In genomic region chr5:14675865-14676300, GRCh38 we compare ENCODE assay signal across 8 cellular contexts. TPM values are rescaled to one million over a fixed set of nuclear protein-coding genes. Genes with fewer than 3 reads are reported as not detected.
DNase-seq lines count a peak whose midpoint lies in the region; ATAC-seq lines count a peak whose summit lies in the region.

No MANE protein-coding gene starts in this region.

- peaks cover 68% of the 10 kb centered on the region for H3K4me1 Mint-ChIP-seq in activated CD4-positive, alpha-beta T cell treated with anti-CD3 and anti-CD28 coated beads for 36 hours
- H3K4me1 Mint-ChIP-seq in naive thymus-derived CD4-positive, alpha-beta T cell, result peaks cover 47 to 76% (median 66%) of the 10 kb centered on the region in 7 donors

- no peaks in the 10 kb centered on the region for H3K9me3 ChIP-seq in naive thymus-derived CD4-positive, alpha-beta T cell (ENCODE audit: control insufficient read depth in 2 of 3, low read length in 3 of 3)

- POLR2A ChIA-PET in activated CD4-positive, alpha-beta T cell treated with anti-CD3 and anti-CD28 coated beads for 36 hours (lab: Charles Lee), result no interaction called here
- POLR2A ChIA-PET in naive thymus-derived CD4-positive, alpha-beta T cell (lab: Charles Lee), result interaction anchor here (2.2 kb wide), 1 partner anchor 10 kb away, joined by 8 read pairs; no protein-coding TSS in a partner anchor

- peaks cover 0 to 27% (median 5%) of the 10 kb centered on the region in 3 experiments for H3K36me3 ChIP-seq in naive thymus-derived CD4-positive, alpha-beta T cell (ENCODE audit: control insufficient read depth in 2 of 3, insufficient read depth in 3 of 3, low read length in 3 of 3)

- peak overlapping the region; percentile 87 for H3K27ac Mint-ChIP-seq in activated CD4-positive, alpha-beta T cell treated with anti-CD3 and anti-CD28 coated beads for 36 hours
- peak overlapping the region; percentile 66 to 95 (median 83) for H3K27ac Mint-ChIP-seq in naive thymus-derived CD4-positive, alpha-beta T cell

- CTCF ChIA-PET in activated CD4-positive, alpha-beta T cell treated with anti-CD3 and anti-CD28 coated beads for 36 hours (lab: Charles Lee), result interaction anchor here (0.7 to 3.3 kb wide), 5 partner anchors 9 to 292 kb away, joined by 3 to 12 read pairs (median 8); no protein-coding TSS in a partner anchor
- CTCF ChIA-PET in naive thymus-derived CD4-positive, alpha-beta T cell (lab: Charles Lee), result interaction anchor here (0.6 to 1.4 kb wide), 2 partner anchors 10 to 19 kb away, joined by 3 to 5 read pairs; no protein-coding TSS in a partner anchor

- H3K9me3 Mint-ChIP-seq in activated CD4-positive, alpha-beta T cell treated with anti-CD3 and anti-CD28 coated beads for 36 hours (ENCODE audit: low read depth), result no peaks in the 10 kb centered on the region
- no peaks in the 10 kb centered on the region for H3K9me3 Mint-ChIP-seq in naive thymus-derived CD4-positive, alpha-beta T cell

- peaks cover 24 to 52% of the 10 kb centered on the region in 2 donors for H3K4me1 ChIP-seq in naive thymus-derived CD4-positive, alpha-beta T cell (ENCODE audit: control insufficient read depth in 2 of 2, insufficient read depth in 2 of 2, low read length in 2 of 2)

- H3K36me3 Mint-ChIP-seq in activated CD4-positive, alpha-beta T cell treated with anti-CD3 and anti-CD28 coated beads for 36 hours (ENCODE audit: low read depth), result peaks cover 54% of the 10 kb centered on the region
- peaks cover 4 to 17% (median 12%) of the 10 kb centered on the region in 5 donors for H3K36me3 Mint-ChIP-seq in naive thymus-derived CD4-positive, alpha-beta T cell

- H3K4me3 Mint-ChIP-seq in activated CD4-positive, alpha-beta T cell treated with anti-CD3 and anti-CD28 coated beads for 36 hours, result peak overlapping the region; percentile 38
- H3K4me3 Mint-ChIP-seq in naive thymus-derived CD4-positive, alpha-beta T cell, result peak overlapping the region in 9 of 10 donors; percentile 26 to 62 (median 51)

- peak; percentile 34 for ATAC-seq in activated CD4-positive, alpha-beta T cell treated with anti-CD3 and anti-CD28 coated beads for 36 hours
- peak; percentile 54 for ATAC-seq in HG03025 (IDR thresholded peaks at IDR 0.05; ENCODE audit: low FRiP score, unreplicated experiment)
- peak; percentile 58 for ATAC-seq in naive thymus-derived CD4-positive, alpha-beta T cell

- no peaks in the 10 kb centered on the region for H3K27me3 Mint-ChIP-seq in activated CD4-positive, alpha-beta T cell treated with anti-CD3 and anti-CD28 coated beads for 36 hours
- H3K27me3 Mint-ChIP-seq in naive thymus-derived CD4-positive, alpha-beta T cell, result no peaks in the 10 kb centered on the region

- H3K4me3 ChIP-seq in naive thymus-derived CD4-positive, alpha-beta T cell (ENCODE audit: low read length), result peak overlapping the region; percentile 12

- no peaks in the 10 kb centered on the region for H3K27me3 ChIP-seq in naive thymus-derived CD4-positive, alpha-beta T cell (ENCODE audit: control insufficient read depth in 2 of 2, insufficient read depth in 2 of 2, low read length in 2 of 2)

- no peak for DNase-seq in activated CD4-positive, alpha-beta T cell treated with anti-CD3 and anti-CD28 coated beads for 36 hours
- no peak for DNase-seq in activated CD4-positive, alpha-beta T cell treated with anti-CD3 and anti-CD28 coated beads, Interleukin-2, amount 50 U/mL, for 48 hours
- DNase-seq in SKM-1 treated with dmso at 0.1 percent for 144 hours (lab: John Stamatoyannopoulos, UW; ENCODE audit: unreplicated experiment), result peak; percentile 67
- DNase-seq in naive thymus-derived CD4-positive, alpha-beta T cell, result no peak
- DNase-seq in NK-92 treated with Interleukin-12 subunit alpha and Interleukin-12 subunit beta, amount 100 ng/mL, for 24 hours (lab: John Stamatoyannopoulos, UW), result no peak
- no peak for DNase-seq in SHP77 treated with DMSO at 0.1 percent for 48 hours (lab: John Stamatoyannopoulos, UW)
- DNase-seq in activated CD8-positive, alpha-beta memory T cell treated with anti-CD3 and anti-CD28 coated beads for 24 hours, result no peak

- H3K27ac ChIP-seq in naive thymus-derived CD4-positive, alpha-beta T cell (ENCODE audit: low read depth, low read length), result peak overlapping the region; percentile 59

- intact Hi-C loops in activated CD4-positive, alpha-beta T cell treated with anti-CD3 and anti-CD28 coated beads for 36 hours (cut with DNase I, micrococcal nuclease), result no loop called here
- intact Hi-C loops in naive thymus-derived CD4-positive, alpha-beta T cell (cut with micrococcal nuclease), result loop anchor here in 1 of 2 donors (1.0 kb wide), 1 partner anchor 10 kb away; no protein-coding TSS in a partner anchor

RNA-seq across cellular contexts. Expression of gene OTULIN, which starts 11.4 kb away (rescaled TPM):
- total RNA-seq in activated CD4-positive, alpha-beta T cell treated with anti-CD3 and anti-CD28 coated beads for 36 hours, result 10 to 100 TPM; 48.0 to 48.2 TPM
- total RNA-seq in naive thymus-derived CD4-positive, alpha-beta T cell, result 10 to 100 TPM; 48.3 to 66.9 (median 58.2) TPM
- polyA plus RNA-seq in naive thymus-derived CD4-positive, alpha-beta T cell, result 10 to 100 TPM; 12.1 to 13.6 TPM
